Comparison of ENCODE assay signal across 13 cellular contexts in the genomic region with DNA sequence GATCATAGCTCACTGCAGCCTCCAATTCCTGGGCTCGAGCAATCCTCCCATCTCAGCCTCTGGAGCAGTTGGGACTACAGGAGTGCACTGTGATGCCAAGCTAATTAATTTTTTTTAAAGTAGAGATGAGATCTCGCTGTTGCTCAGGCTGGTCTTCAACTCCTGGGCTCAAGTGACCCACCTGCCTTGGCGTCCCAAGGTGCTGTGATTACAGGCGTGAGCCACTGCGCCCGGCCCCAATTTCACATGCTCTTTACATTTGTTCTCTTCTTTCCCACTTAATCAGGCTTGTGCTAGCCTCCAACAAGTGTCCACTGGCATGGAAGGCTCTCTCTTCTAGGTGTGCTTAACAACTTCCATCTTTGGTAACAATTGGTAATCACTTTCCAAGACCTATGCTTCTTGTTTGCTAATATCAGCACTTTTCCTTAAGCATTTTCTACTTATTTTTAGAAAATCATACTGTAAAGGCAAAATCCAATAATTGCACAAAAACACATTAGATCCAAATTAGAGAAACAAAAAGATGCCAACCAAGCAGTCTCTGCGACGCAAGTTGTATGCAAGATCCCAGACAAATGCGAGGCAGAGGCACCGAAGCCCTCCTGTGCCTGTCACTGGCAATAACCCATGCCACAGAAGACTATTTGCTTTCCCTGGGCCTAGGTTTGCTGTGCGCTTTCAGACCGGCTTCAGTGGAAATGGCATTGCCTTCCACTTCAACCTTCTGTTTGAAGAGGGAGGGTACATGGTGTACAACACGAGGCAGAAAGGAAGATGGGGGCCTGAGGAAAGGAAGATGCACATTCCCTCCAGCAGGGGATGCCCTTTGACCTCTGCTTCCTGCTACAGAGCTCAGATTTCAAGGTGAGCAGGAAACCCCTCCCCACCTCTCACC.
DNase-seq lines count a peak whose midpoint lies in the region; ATAC-seq and TF ChIP-seq lines count a peak whose summit lies in the region.
"Had no signal": no experiment of that assay in that cellular context is flagged by ENCODE, and none has a peak within 500 bp of the region (broad histone marks: within the 10 kb centered on the region; RNA-seq: fewer than 3 reads in every experiment).

No MANE protein-coding gene starts in this region.

- no peak for ATAC-seq in GM18511 (IDR thresholded peaks at IDR 0.05; ENCODE audit: unreplicated experiment)
- no peak for ATAC-seq in stimulated activated naive B cell treated with anti-CD40 and anti-IgM and Interleukin-4, amounts not matched to agents 10 μg/mL and 1 μg/mL and 100 μg/mL, for 72 hours (replicated peaks)
- ATAC-seq: activated CD8-positive, alpha-beta memory T cell treated with anti-CD3 and anti-CD28 coated beads, Interleukin-2, amount 10 ng/mL, durations not matched to agents 7 days and 5 days had no signal

- DNase-seq in AG09309 (ENCODE audit: low read depth) (no peak), GM13977 (ENCODE audit: low spot score) (no peak), astrocyte of the cerebellum (ENCODE audit: low read depth) (no peak), iPS DF 6.9 (ENCODE audit: low read depth, low spot score) (peak; percentile 85), DMS153 treated with DMSO at 0.1 percent for 48 hours (lab: John Stamatoyannopoulos, UW; ENCODE audit: unreplicated experiment) (no peak), NCI-H2029 treated with DMSO at 0.1 percent for 48 hours (lab: John Stamatoyannopoulos, UW) (no peak)
- no peak for DNase-seq in stimulated activated naive B cell treated with anti-CD40 and anti-IgM and Interleukin-4, amounts not matched to agents 10 μg/mL and 1 μg/mL and 100 μg/mL, for 72 hours
- DNase-seq: activated CD8-positive, alpha-beta memory T cell treated with anti-CD3 and anti-CD28 coated beads, Interleukin-2, amount 10 ng/mL, durations not matched to agents 7 days and 5 days; GM23248; NCI-H524 treated with DMSO at 0.1 percent for 48 hours had no signal

- no peaks in the 10 kb centered on the region for H3K9me3 Mint-ChIP-seq in stimulated activated naive B cell treated with anti-CD40 and anti-IgM and Interleukin-4, amounts not matched to agents 10 μg/mL and 1 μg/mL and 100 μg/mL, for 72 hours
- H3K9me3 Mint-ChIP-seq: T-helper 2 cell treated with Interferon-gamma antibody and Interleukin-4, amounts not matched to agents 5 μg/mL and 100 μg/mL, for 36 hours had no signal

- no peak overlapping the region for H3K4me3 ChIP-seq in AG09309 (ENCODE audit: control insufficient read depth, low read depth, low read length)
- no peak overlapping the region for H3K4me3 ChIP-seq in astrocyte of the cerebellum (ENCODE audit: low read depth, low read length)
- no peak overlapping the region for H3K4me3 ChIP-seq in iPS DF 6.9 (ENCODE audit: low read length)
- H3K4me3 ChIP-seq: adrenal gland, GM23248 had no signal

- peak; percentile 24 for TF ChIP-seq CTCF in AG09309 (IDR thresholded peaks at IDR 0.05; ENCODE audit: control insufficient read depth, insufficient read depth, low read depth, low read length, missing control alignments)
- TF ChIP-seq CTCF in GM13977 (IDR thresholded peaks at IDR 0.05; ENCODE audit: extremely low read depth, insufficient read depth, missing control alignments) = peak; percentile 4
- TF ChIP-seq CTCF in astrocyte of the cerebellum (IDR thresholded peaks at IDR 0.05; ENCODE audit: low read depth, low read length, missing control alignments) = peak; percentile 20

- H3K27me3 Mint-ChIP-seq in stimulated activated naive B cell treated with anti-CD40 and anti-IgM and Interleukin-4, amounts not matched to agents 10 μg/mL and 1 μg/mL and 100 μg/mL, for 72 hours = peaks cover 0 to 5% of the 10 kb centered on the region in 2 donors
- H3K27me3 Mint-ChIP-seq: activated CD8-positive, alpha-beta memory T cell treated with anti-CD3 and anti-CD28 coated beads, Interleukin-2, amount 10 ng/mL, durations not matched to agents 7 days and 5 days had no signal

- peaks cover 1% of the 10 kb centered on the region; the same call in 1 of the 2 replicates for H3K4me1 ChIP-seq in iPS DF 6.9 (ENCODE audit: control insufficient read depth, insufficient read depth, low read length)
- H3K4me1 ChIP-seq: adrenal gland had no signal

- in situ Hi-C loops in GM13977 (cut with MboI; ENCODE audit: low pct_unique_long_range_greater_than_20kb, low sequenced_read_pairs, unreplicated experiment) = no loop called here
- in situ Hi-C loops in astrocyte of the cerebellum (cut with HindIII; ENCODE audit: low sequenced_read_pairs) = no loop called here

- WGBS in iPS DF 6.9 (ENCODE audit: insufficient coverage, insufficient read length) = no CpG with 5 or more reads among the region's 13 CpGs

- no peaks in the 10 kb centered on the region for H3K9me3 ChIP-seq in iPS DF 6.9 (ENCODE audit: control insufficient read depth, insufficient read depth, low read length)
- H3K9me3 ChIP-seq: adrenal gland had no signal

- peaks cover 2 to 6% of the 10 kb centered on the region in 2 donors for H3K4me1 Mint-ChIP-seq in stimulated activated naive B cell treated with anti-CD40 and anti-IgM and Interleukin-4, amounts not matched to agents 10 μg/mL and 1 μg/mL and 100 μg/mL, for 72 hours
- H3K4me1 Mint-ChIP-seq: activated CD8-positive, alpha-beta memory T cell treated with anti-CD3 and anti-CD28 coated beads, Interleukin-2, amount 10 ng/mL, durations not matched to agents 7 days and 5 days had no signal

- no peaks in the 10 kb centered on the region for H3K36me3 ChIP-seq in iPS DF 6.9 (ENCODE audit: control insufficient read depth, insufficient read depth, low read length)
- H3K36me3 ChIP-seq: adrenal gland had no signal

- H3K27ac Mint-ChIP-seq in stimulated activated naive B cell treated with anti-CD40 and anti-IgM and Interleukin-4, amounts not matched to agents 10 μg/mL and 1 μg/mL and 100 μg/mL, for 72 hours = no peak overlapping the region
- H3K27ac Mint-ChIP-seq: activated CD8-positive, alpha-beta memory T cell treated with anti-CD3 and anti-CD28 coated beads, Interleukin-2, amount 10 ng/mL, durations not matched to agents 7 days and 5 days; T-helper 2 cell treated with Interferon-gamma antibody and Interleukin-4, amounts not matched to agents 5 μg/mL and 100 μg/mL, for 36 hours had no signal

- H3K27me3 ChIP-seq in iPS DF 6.9 (ENCODE audit: control insufficient read depth, insufficient read depth, low read length) = no peaks in the 10 kb centered on the region
- H3K27me3 ChIP-seq: adrenal gland had no signal

- H3K4me3 Mint-ChIP-seq in stimulated activated naive B cell treated with anti-CD40 and anti-IgM and Interleukin-4, amounts not matched to agents 10 μg/mL and 1 μg/mL and 100 μg/mL, for 72 hours = no peak overlapping the region
- H3K4me3 Mint-ChIP-seq: activated CD8-positive, alpha-beta memory T cell treated with anti-CD3 and anti-CD28 coated beads, Interleukin-2, amount 10 ng/mL, durations not matched to agents 7 days and 5 days; T-helper 2 cell treated with Interferon-gamma antibody and Interleukin-4, amounts not matched to agents 5 μg/mL and 100 μg/mL, for 36 hours had no signal

- H3K36me3 Mint-ChIP-seq in stimulated activated naive B cell treated with anti-CD40 and anti-IgM and Interleukin-4, amounts not matched to agents 10 μg/mL and 1 μg/mL and 100 μg/mL, for 72 hours = peaks cover 0 to 2% of the 10 kb centered on the region in 2 donors
- H3K36me3 Mint-ChIP-seq: activated CD8-positive, alpha-beta memory T cell treated with anti-CD3 and anti-CD28 coated beads, Interleukin-2, amount 10 ng/mL, durations not matched to agents 7 days and 5 days had no signal

- no peak overlapping the region for H3K27ac ChIP-seq in iPS DF 6.9 (ENCODE audit: low read length)
- H3K27ac ChIP-seq: adrenal gland, GM23248 had no signal
